Comparison of ENCODE assay signal across 7 cellular contexts in the genomic region with DNA sequence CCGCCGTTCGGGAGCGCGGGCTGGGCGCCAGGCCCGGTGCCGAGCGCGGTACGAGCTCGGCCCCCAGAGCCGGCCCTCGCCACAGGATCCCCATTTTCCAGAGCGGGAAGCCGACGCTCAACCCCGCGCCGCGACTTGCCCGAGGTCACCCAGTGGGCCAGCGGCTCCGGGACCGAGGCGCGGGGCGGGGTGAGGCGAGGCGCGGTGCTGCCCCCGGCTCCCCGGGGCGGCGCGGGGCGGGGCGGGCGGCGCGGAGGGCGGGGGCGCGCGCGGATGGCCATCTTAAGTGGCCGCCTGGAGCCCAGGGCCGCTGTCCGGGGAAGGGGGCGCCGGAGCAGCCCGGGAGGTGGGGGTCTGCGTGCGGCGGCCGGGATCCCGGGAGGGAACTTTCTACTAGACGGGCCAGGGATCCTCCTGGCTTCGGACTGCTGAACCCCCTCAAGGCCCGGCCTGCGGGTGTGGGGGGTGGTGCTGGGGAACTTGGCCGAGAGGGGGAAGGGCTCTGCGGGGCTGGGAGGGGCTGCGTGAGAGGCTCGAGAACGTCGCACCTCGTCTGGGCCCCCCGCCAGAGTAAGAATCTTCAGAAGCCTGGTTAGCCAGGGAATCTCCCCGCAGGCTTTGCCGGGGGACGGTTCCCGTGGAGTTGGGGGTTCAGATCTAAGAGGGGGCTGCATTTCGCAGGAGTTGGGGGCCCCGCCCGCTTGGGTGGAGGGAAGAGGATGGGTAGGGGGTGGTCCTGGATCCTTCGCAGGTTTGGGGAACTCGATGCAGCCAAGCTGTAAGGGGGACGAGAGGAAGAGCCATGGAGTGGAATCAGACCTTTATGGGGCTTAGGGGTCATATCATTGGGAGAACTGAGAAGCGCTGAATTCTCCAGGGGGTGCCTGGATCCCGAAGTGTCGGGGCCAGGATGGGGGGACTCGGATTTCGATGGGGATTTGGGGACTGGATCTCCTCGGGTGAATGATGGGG. TPM values are rescaled to one million over a fixed set of nuclear protein-coding genes. Genes with fewer than 3 reads are reported as not detected.
DNase-seq lines count a peak whose midpoint lies in the region; ATAC-seq and TF ChIP-seq lines count a peak whose summit lies in the region.

No MANE protein-coding gene starts in this region.

- H3K4me3 ChIP-seq in NB4 (ENCODE audit: low read depth, low read length) (peak overlapping the region; percentile 89), mesenchymal stem cell (ENCODE audit: insufficient read depth in 1 of 2, low read depth in 1 of 2, low read length in 2 of 2) (peak overlapping the region; percentile 82 to 98)

- TF ChIP-seq CTCF in NB4 (IDR thresholded peaks at IDR 0.05; ENCODE audit: low read depth, low read length), result no peak

- H2BK120ac ChIP-seq in mesenchymal stem cell (ENCODE audit: low read depth, low read length), result peak overlapping the region; percentile 96

- WGBS in mesenchymal stem cell, result 1% methylated on average over 69 of the region's 85 CpGs

- peak overlapping the region; percentile 94 for H3K9ac ChIP-seq in mesenchymal stem cell (ENCODE audit: low read length)

- peak overlapping the region; percentile 83 for H3K27ac ChIP-seq in mesenchymal stem cell (ENCODE audit: low read length, poor library complexity, severe bottlenecking)

- H2BK15ac ChIP-seq in mesenchymal stem cell (ENCODE audit: low read depth, poor library complexity, severe bottlenecking), result peak overlapping the region; percentile 89

- peak overlapping the region; percentile 74 for H4K8ac ChIP-seq in mesenchymal stem cell (ENCODE audit: low read length)

- peak overlapping the region; percentile 88 for H4K91ac ChIP-seq in mesenchymal stem cell (ENCODE audit: low read length)

- peak overlapping the region; percentile 18 to 25 for H2BK12ac ChIP-seq in mesenchymal stem cell (ENCODE audit: low read length in 2 of 2)

- DNase-seq in NB4 (ENCODE audit: low read depth), result peak; percentile 82
- DNase-seq in activated CD4-positive, alpha-beta T cell treated with anti-CD3 and anti-CD28 coated beads for 48 hours, result peak; percentile 68
- peak; percentile 37 for DNase-seq in effector CD4-positive, alpha-beta T cell
- peak; percentile 78 for DNase-seq in mesenchymal stem cell
- peak; percentile 75 for DNase-seq in stimulated activated CD8-positive, alpha-beta memory T cell treated with anti-CD3 and anti-CD28 coated beads, Interleukin-4, amount 100 ng/mL, for 48 hours

- H3K27me3 ChIP-seq in mesenchymal stem cell (ENCODE audit: control insufficient read depth in 1 of 2, insufficient read depth in 1 of 2, low read length in 2 of 2), result peaks cover 0 to 2% of the 10 kb centered on the region in 2 experiments

- H3K36me3 ChIP-seq in mesenchymal stem cell (ENCODE audit: control insufficient read depth in 1 of 2, insufficient read depth in 2 of 2, low read depth in 1 of 2, low read length in 2 of 2), result peaks cover 22 to 25% of the 10 kb centered on the region in 2 experiments

- H3K79me1 ChIP-seq in mesenchymal stem cell (replicated peaks; ENCODE audit: low read length, poor library complexity, severe bottlenecking), result peaks cover 9% of the 10 kb centered on the region

- no peaks in the 10 kb centered on the region for H3K9me3 ChIP-seq in mesenchymal stem cell (ENCODE audit: control insufficient read depth, low read length)

- ATAC-seq in GM18499 (IDR thresholded peaks at IDR 0.05; ENCODE audit: insufficient read depth, unreplicated experiment) (peak; percentile 29), HG02588 (IDR thresholded peaks at IDR 0.05; ENCODE audit: unreplicated experiment) (peak; percentile 52)

- H2BK5ac ChIP-seq in mesenchymal stem cell (ENCODE audit: low read depth, low read length, poor library complexity, severe bottlenecking), result peak overlapping the region; percentile 89

- H3K4me1 ChIP-seq in mesenchymal stem cell (ENCODE audit: control insufficient read depth, insufficient read depth, low read depth, low read length), result peaks cover 34% of the 10 kb centered on the region

- TF ChIP-seq POLR2A in NB4 (IDR thresholded peaks at IDR 0.05; ENCODE audit: extremely low read depth, insufficient read length), result peak; percentile 61

- peak overlapping the region; percentile 43 to 91 for H3K18ac ChIP-seq in mesenchymal stem cell (ENCODE audit: low read depth in 1 of 2, low read length in 2 of 2)

- peak overlapping the region; percentile 57 to 98 for H3K4ac ChIP-seq in mesenchymal stem cell (ENCODE audit: low read depth in 1 of 2, low read length in 2 of 2)

- no peak overlapping the region for H2AFZ ChIP-seq in mesenchymal stem cell (ENCODE audit: low read depth, low read length)

- no peak overlapping the region for H3K23ac ChIP-seq in mesenchymal stem cell (ENCODE audit: low read length in 2 of 2)

- peak overlapping the region; percentile 62 for H3K4me2 ChIP-seq in mesenchymal stem cell (ENCODE audit: low read length, poor library complexity, severe bottlenecking)

- peak overlapping the region; percentile 1 for H2AK5ac ChIP-seq in mesenchymal stem cell (ENCODE audit: low read length, severe bottlenecking)

- H3K14ac ChIP-seq in mesenchymal stem cell (ENCODE audit: low read length in 2 of 2), result peak overlapping the region in 1 of 2 experiments; percentile 3

RNA-seq across cellular contexts. Expression of gene INPPL1, which starts 0.7 kb away (rescaled TPM):
- 111 TPM for polyA plus RNA-seq in mesenchymal stem cell (2013, experiment 1 of 2)
- 103 TPM for polyA plus RNA-seq in mesenchymal stem cell (2013, experiment 2 of 2)

RNA-seq across cellular contexts. Expression of gene FOLR2, which starts 7.3 kb away (rescaled TPM):
- polyA plus RNA-seq in mesenchymal stem cell (2013, experiment 1 of 2), result not detected
- not detected for polyA plus RNA-seq in mesenchymal stem cell (2013, experiment 2 of 2)

RNA-seq across cellular contexts. Expression of gene PHOX2A, which starts 20.1 kb away (rescaled TPM):
- polyA plus RNA-seq in mesenchymal stem cell (2013, experiment 1 of 2), result not detected
- polyA plus RNA-seq in mesenchymal stem cell (2013, experiment 2 of 2), result not detected

RNA-seq across cellular contexts. Expression of gene FOLR1, which starts 32.0 kb away (rescaled TPM):
- polyA plus RNA-seq in mesenchymal stem cell (2013, experiment 1 of 2), result not detected
- polyA plus RNA-seq in mesenchymal stem cell (2013, experiment 2 of 2), result not detected

Comparison
In these comparisons a context has a peak if more than half of its experiments do, and no peak if none do; other contexts are left out.
1. Peak in every context shown above with its lines: DNase-seq, ATAC-seq, H3K4me3 ChIP-seq and H3K27ac ChIP-seq.